ENCODE assay signal across 20 cellular contexts in genomic region chr3:157026091-157026490, GRCh38.
DNase-seq lines count a peak whose midpoint lies in the region; ATAC-seq and TF ChIP-seq lines count a peak whose summit lies in the region.
"Had no signal": no experiment of that assay in that cellular context is flagged by ENCODE, and none has a peak within 500 bp of the region (broad histone marks: within the 10 kb centered on the region; RNA-seq: fewer than 3 reads in every experiment).

No MANE protein-coding gene starts in this region.

- H4K20me1 ChIP-seq in OCI-LY1 (ENCODE audit: insufficient read depth, low read length): no peaks in the 10 kb centered on the region

- in situ Hi-C loops in KBM-7 (cut with MboI; ENCODE audit: low pct_unique_long_range_greater_than_20kb, low sequenced_read_pairs): no loop called here

- no peak overlapping the region for H3K4me3 Mint-ChIP-seq in mesothelial cell of epicardium
- H3K4me3 Mint-ChIP-seq: B cell; CD4-positive, CD25-positive, alpha-beta regulatory T cell had no signal

- DNase-seq in EH (ENCODE audit: low read depth) (peak; percentile 23), epithelial cell of esophagus (ENCODE audit: low read depth) (peak; percentile 74), mesothelial cell of epicardium (ENCODE audit: low spot score in 2 of 2, unreplicated experiment in 2 of 2) (no peak), KBM-7 (no peak)
- DNase-seq: ACHN; CD4-positive, CD25-positive, alpha-beta regulatory T cell; DMS79; GM23248; HCEC 1CT; NCI-H1436 treated with DMSO at 0.1 percent for 48 hours; NCI-H2029 treated with DMSO at 0.1 percent for 48 hours; NCI-H510A treated with DMSO at 0.1 percent for 48 hours; SHP77 treated with DMSO at 0.1 percent for 48 hours had no signal

- 0 out of 2 replicates have a peak overlapping the region, but pooled peaks have one; percentile 2 for H2AFZ ChIP-seq in OCI-LY1 (ENCODE audit: low read length)
- H2AFZ ChIP-seq: GM23248 had no signal

- peaks cover 7% of the 10 kb centered on the region for H3K4me1 Mint-ChIP-seq in mesothelial cell of epicardium

- no peaks in the 10 kb centered on the region for H3K27me3 ChIP-seq in OCI-LY1 (ENCODE audit: insufficient read depth, low read length)

- H3K9ac ChIP-seq in OCI-LY1 (ENCODE audit: low read length): no peak overlapping the region
- H3K9ac ChIP-seq: GM23248 had no signal

- no peaks in the 10 kb centered on the region for H3K36me3 ChIP-seq in OCI-LY1 (ENCODE audit: insufficient read depth, low read length)

- TF ChIP-seq CTCF in OCI-LY1 (IDR thresholded peaks at IDR 0.05; ENCODE audit: low read length) (no peak), epithelial cell of esophagus (IDR thresholded peaks at IDR 0.05; ENCODE audit: insufficient read depth, low read depth, low read length, missing control alignments) (no peak), mesothelial cell of epicardium (IDR thresholded peaks at IDR 0.05; ENCODE audit: unreplicated experiment) (no peak)

- H3K4me1 ChIP-seq in OCI-LY1 (ENCODE audit: insufficient read depth, low read length, severe bottlenecking): peaks cover 17% of the 10 kb centered on the region

- H3K9me3 ChIP-seq in OCI-LY1 (ENCODE audit: low read length): no peaks in the 10 kb centered on the region

- H3K9me2 ChIP-seq in OCI-LY1 (ENCODE audit: low read depth, low read length): no peaks in the 10 kb centered on the region

- H3K9me3 Mint-ChIP-seq in mesothelial cell of epicardium: no peaks in the 10 kb centered on the region

- H3K79me2 ChIP-seq in OCI-LY1 (ENCODE audit: insufficient read depth, low read length): no peaks in the 10 kb centered on the region

- H3K4me2 ChIP-seq in OCI-LY1 (ENCODE audit: low read length): no peak overlapping the region

- no peaks in the 10 kb centered on the region for H3K36me3 Mint-ChIP-seq in mesothelial cell of epicardium
- H3K36me3 Mint-ChIP-seq: CD4-positive, CD25-positive, alpha-beta regulatory T cell had no signal

- H3K4me3 ChIP-seq in OCI-LY1 (ENCODE audit: low read depth, low read length, poor library complexity, severe bottlenecking) (no peak overlapping the region), epithelial cell of esophagus (ENCODE audit: low read length) (no peak overlapping the region)
- H3K4me3 ChIP-seq: GM23248, K562 had no signal

- no peak overlapping the region for H3K27ac ChIP-seq in OCI-LY1 (ENCODE audit: low read depth, low read length, poor library complexity, severe bottlenecking)
- H3K27ac ChIP-seq: GM23248 had no signal

- H3K27me3 Mint-ChIP-seq in mesothelial cell of epicardium (ENCODE audit: low read depth): no peaks in the 10 kb centered on the region
- H3K27me3 Mint-ChIP-seq: B cell had no signal

- peak overlapping the region; percentile 7 for H3K27ac Mint-ChIP-seq in mesothelial cell of epicardium
- H3K27ac Mint-ChIP-seq: B cell; CD4-positive, CD25-positive, alpha-beta regulatory T cell had no signal

- ATAC-seq in HG02840 (IDR thresholded peaks at IDR 0.05; ENCODE audit: low FRiP score, unreplicated experiment) (no peak), GM18867 (IDR thresholded peaks at IDR 0.05; ENCODE audit: unreplicated experiment) (no peak), HG02981 (IDR thresholded peaks at IDR 0.05; ENCODE audit: unreplicated experiment) (no peak)
- ATAC-seq: K562, Panc1 had no signal

- H3F3A ChIP-seq in OCI-LY1 (ENCODE audit: insufficient read depth, low read length): no peaks in the 10 kb centered on the region

Comparison
In these comparisons a context has a peak if more than half of its experiments do, and no peak if none do; other contexts are left out.
1. DNase-seq: peak in EH (single experiment) and epithelial cell of esophagus (single experiment); none in mesothelial cell of epicardium (0 of 2) and KBM-7 (single experiment).